8 cellular contexts compared by ENCODE assay signal in genomic region chr17:16584273-16584995, GRCh38. TPM values are rescaled to one million over a fixed set of nuclear protein-coding genes. Genes with fewer than 3 reads are reported as not detected.
A peak's percentile ranks its signal among the peaks of the same experiment; 100 is the strongest.
DNase-seq lines count a peak whose midpoint lies in the region; ATAC-seq and TF ChIP-seq lines count a peak whose summit lies in the region.

No MANE protein-coding gene starts in this region.

- DNase-seq in AG04450 (ENCODE audit: low read depth, low spot score) (peak; percentile 62), NCI-H2227 (lab: John Stamatoyannopoulos, UW; ENCODE audit: unreplicated experiment) (peak; percentile 92), cerebellar nuclear complex (lab: John Stamatoyannopoulos, UW) (peak; percentile 6 to 65), islet precursor cell (peak; percentile 97), smooth muscle cell of the brain vasculature (ENCODE audit: low read depth, low spot score) (peak; percentile 69)
- DNase-seq in activated CD4-positive, alpha-beta T cell treated with anti-CD3 and anti-CD28 coated beads for 24 hours (ENCODE audit: low read depth in 2 of 2) = peak; percentile 87 to 92

- TF ChIP-seq CTCF in AG04450 (IDR thresholded peaks at IDR 0.05; ENCODE audit: low read depth, low read length) = peak; percentile 83

- CTCF ChIA-PET in AG04450 (lab: Charles Lee) = interaction anchor here (0.6 to 2.6 kb wide), 19 partner anchors 8 to 1693 kb away, joined by 3 to 17 read pairs (median 5); partner anchors contain the start of gene ZNF287

- ATAC-seq in GM21786 (IDR thresholded peaks at IDR 0.05; ENCODE audit: unreplicated experiment) (peak; percentile 56), GM18858 (IDR thresholded peaks at IDR 0.05; ENCODE audit: unreplicated experiment) (no peak)

- no peak overlapping the region for H3K27ac ChIP-seq in AG04450 (ENCODE audit: low read depth, low read length)

- H3K9me3 ChIP-seq in AG04450 (ENCODE audit: control insufficient read depth, insufficient read depth, low read length) = peaks cover 3% of the 10 kb centered on the region; the same call in 1 of the 2 replicates

- POLR2A ChIA-PET in AG04450 (lab: Yijun Ruan, JAX) = interaction anchor here (1.2 kb wide), 1 partner anchor 204 kb away, joined by 4 read pairs; the partner anchor contains the start of gene UBB

- peaks cover 5% of the 10 kb centered on the region for H3K27me3 ChIP-seq in AG04450 (ENCODE audit: control insufficient read depth, insufficient read depth, low read length)

- peak overlapping the region; percentile 55 for H3K4me3 ChIP-seq in AG04450 (ENCODE audit: low read depth, low read length)

RNA-seq across cellular contexts. Expression of gene ZNF287, which starts 15.4 kb away (rescaled TPM):
- 6.3 and 7.9 TPM in 2 replicates for polyA plus RNA-seq in AG04450 (2011; rRNA removed)
- polyA minus RNA-seq in AG04450 (2011; rRNA and poly(A)+ RNA removed) = 2.9 and 5.7 TPM in 2 replicates

Comparison
In these comparisons a context has a peak if more than half of its experiments do, and no peak if none do; other contexts are left out.
1. DNase-seq: peak in every context shown above with its lines; median percentile 97 in islet precursor cell; 92 in NCI-H2227; 90 in activated CD4-positive, alpha-beta T cell treated with anti-CD3 and anti-CD28 coated beads for 24 hours; 69 in smooth muscle cell of the brain vasculature; 62 in AG04450; 36 in cerebellar nuclear complex.